Comparison of ENCODE assay signal across 7 cellular contexts in the genomic region with DNA sequence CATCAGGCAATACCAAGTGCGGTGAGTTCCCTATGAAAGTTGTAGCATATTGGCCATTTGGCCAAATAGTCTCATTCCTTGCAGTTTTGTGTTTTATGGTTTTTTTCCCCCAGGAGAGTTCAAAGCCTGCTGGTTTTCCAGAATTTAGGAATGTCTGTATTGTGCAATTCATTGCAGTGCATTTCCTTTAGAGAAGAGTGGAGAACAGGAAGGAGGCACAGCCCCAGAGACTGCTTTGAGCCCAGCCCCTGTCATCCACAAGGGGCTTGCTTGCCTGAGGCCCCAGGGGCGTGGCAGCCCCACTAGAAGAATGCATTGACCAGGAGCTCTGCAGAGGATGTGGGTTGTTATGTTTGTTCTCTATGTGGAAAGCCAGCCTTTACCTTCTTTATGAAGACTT.
DNase-seq lines count a peak whose midpoint lies in the region; ATAC-seq, FAIRE-seq and TF ChIP-seq lines count a peak whose summit lies in the region.
"Not testable (repeated sequence)": the region's sequence is repeated elsewhere in the genome, so short reads cannot be mapped to it uniquely, and the experiment has no call there.

No MANE protein-coding gene starts in this region.

- H3K4me2 ChIP-seq in SK-N-SH, result peak overlapping the region; percentile 21
- H3K4me2 ChIP-seq in HepG2 (ENCODE audit: low read depth, low read length), result peak overlapping the region; percentile 15; the same call in 1 of the 2 replicates

- TF ChIP-seq POLR2A in breast epithelium (IDR thresholded peaks at IDR 0.05); HepG2 (IDR thresholded peaks at IDR 0.05; ENCODE audit: insufficient read depth in 1 of 2, low read depth in 2 of 2, low read length in 2 of 2); gastrocnemius medialis (IDR thresholded peaks at IDR 0.05): not testable (repeated sequence)

- WGBS in SK-N-SH (ENCODE audit: low lambda C conversion rate), result 88% methylated on average over 1 of the region's 2 CpGs
- WGBS in HepG2 (ENCODE audit: low lambda C conversion rate), result 34% methylated on average over 2 of the region's 2 CpGs

- in situ Hi-C loops in HepG2 (cut with HindIII; ENCODE audit: extremely low pct_ligation_motif_present, low pct_unique_long_range_greater_than_20kb), result loop anchor here (25.0 kb wide), 1 partner anchor 166 kb away; no protein-coding TSS in a partner anchor
- in situ Hi-C loops in gastrocnemius medialis (cut with MboI; ENCODE audit: low sequenced_read_pairs in 4 of 4), result not testable (repeated sequence)

- DNase-seq in ELR (ENCODE audit: low read depth), result peak; percentile 75
- not testable (repeated sequence) for DNase-seq in SK-N-SH; breast epithelium (ENCODE audit: low spot score in 2 of 2); gastrocnemius medialis
- peak; percentile 84 for DNase-seq in fibroblast of villous mesenchyme (ENCODE audit: low read depth)
- peak; percentile 84 for DNase-seq in HepG2 (ENCODE audit: low spot score)

- peak; percentile 18 for FAIRE-seq in HepG2 (lab: Jason Lieb, UNC)

- not testable (repeated sequence) for H3K27me3 ChIP-seq in SK-N-SH (ENCODE audit: insufficient read depth); breast epithelium; HepG2 (ENCODE audit: control insufficient read depth in 1 of 2, insufficient read depth in 2 of 2, low read length in 2 of 2); gastrocnemius medialis

- not testable (repeated sequence) for H4K20me1 ChIP-seq in SK-N-SH (ENCODE audit: insufficient read depth); HepG2 (ENCODE audit: insufficient read depth, low read length)

- H3K9ac ChIP-seq in SK-N-SH, result peak overlapping the region; percentile 38; the same call in 1 of the 2 replicates
- not testable (repeated sequence) for H3K9ac ChIP-seq in HepG2 (ENCODE audit: insufficient read depth, low read depth, low read length)

- TF ChIP-seq CTCF in SK-N-SH (IDR thresholded peaks at IDR 0.05); breast epithelium (IDR thresholded peaks at IDR 0.05); fibroblast of villous mesenchyme (IDR thresholded peaks at IDR 0.05; ENCODE audit: insufficient read depth, low read depth, low read length); HepG2 (CRISPR knock-in tag; IDR thresholded peaks at IDR 0.05); gastrocnemius medialis (IDR thresholded peaks at IDR 0.05 in 4 of 5, conservative IDR thresholded peaks at IDR 0.05 in 1 of 5): not testable (repeated sequence)

- CTCF ChIA-PET in SK-N-SH (lab: Yijun Ruan, JAX); HepG2 (lab: Yijun Ruan, JAX; ENCODE audit: low intra/inter-chr PET ratio, low total read pairs): not testable (repeated sequence)

- ATAC-seq in HepG2 (peak; percentile 60), gastrocnemius medialis (peak; percentile 22 to 33)

- H3K27ac ChIP-seq in SK-N-SH (ENCODE audit: low read depth in 2 of 2, low read length in 1 of 2) (peak overlapping the region; percentile 68 to 83; a peak in 3 of 4 replicates), breast epithelium (peak overlapping the region; percentile 63 to 79), HepG2 (ENCODE audit: extremely low read length, insufficient read depth, low read length) (peak overlapping the region; percentile 51), gastrocnemius medialis (peak overlapping the region in 3 of 4 donors; percentile 24 to 44 (median 42))

- not testable (repeated sequence) for H3K4me3 ChIP-seq in SK-N-SH (ENCODE audit: low read depth in 2 of 2, low read length in 1 of 2); breast epithelium; fibroblast of villous mesenchyme (ENCODE audit: low read depth, low read length); HepG2 (replicated peaks in 1 of 3; ENCODE audit: insufficient read depth in 1 of 3, low read depth in 2 of 3, low read length in 3 of 3); gastrocnemius medialis

- H3K9me3 ChIP-seq in SK-N-SH; breast epithelium; HepG2 (ENCODE audit: low read length); gastrocnemius medialis: not testable (repeated sequence)

- POLR2A ChIA-PET in SK-N-SH (lab: Yijun Ruan, JAX); HepG2 (lab: Yijun Ruan, JAX): not testable (repeated sequence)

- not testable (repeated sequence) for H3K9me2 ChIP-seq in SK-N-SH

- peaks cover 11% of the 10 kb centered on the region for H3K79me2 ChIP-seq in SK-N-SH (ENCODE audit: insufficient read depth)
- H3K79me2 ChIP-seq in HepG2 (ENCODE audit: insufficient read depth, low read length), result peaks cover 19% of the 10 kb centered on the region

- H3F3A ChIP-seq in SK-N-SH (replicated peaks; ENCODE audit: insufficient read depth), result not testable (repeated sequence)

- intact Hi-C loops in breast epithelium (cut with DNase I; ENCODE audit: low total_unique reads); HepG2 (cut with micrococcal nuclease; ENCODE audit: unreplicated experiment); gastrocnemius medialis (cut with DNase I; ENCODE audit: low total_unique reads): not testable (repeated sequence)

- TF ChIP-seq EP300 in Ishikawa (IDR thresholded peaks at IDR 0.05; ENCODE audit: borderline replicate concordance); SK-N-SH (IDR thresholded peaks at IDR 0.05; ENCODE audit: borderline replicate concordance in 1 of 2, low read depth in 1 of 2, low read length in 1 of 2): not testable (repeated sequence)
- TF ChIP-seq EP300 in HepG2 (IDR thresholded peaks at IDR 0.05; ENCODE audit: low read depth in 2 of 2, low read length in 2 of 2) (0 out of 4 replicates have a peak, but pooled peaks of 1 of the 2 experiments have one; percentile 27), HepG2 (CRISPR knock-in tag; IDR thresholded peaks at IDR 0.05; ENCODE audit: borderline replicate concordance) (peak; percentile 19; the same call in 1 of the 2 replicates)

- H3K4me1 ChIP-seq in SK-N-SH (ENCODE audit: control insufficient read depth in 1 of 2, insufficient read depth in 2 of 2, low read depth in 1 of 2, low read length in 1 of 2) (peaks cover 0 to 16% of the 10 kb centered on the region in 2 experiments; a peak in 2 of 4 replicates), HepG2 (ENCODE audit: insufficient read depth, low read length) (peaks cover 36% of the 10 kb centered on the region)
- H3K4me1 ChIP-seq in breast epithelium, gastrocnemius medialis: not testable (repeated sequence)

- BruUV-seq in HepG2 (replicated peaks; lab: Mats Ljungman, UMichigan), result not testable (repeated sequence)

- TF ChIP-seq RAD21 in Ishikawa (IDR thresholded peaks at IDR 0.05; ENCODE audit: low read depth); SK-N-SH (IDR thresholded peaks at IDR 0.05; ENCODE audit: low read length); HepG2 (CRISPR knock-in tag; IDR thresholded peaks at IDR 0.05): not testable (repeated sequence)

- H2AFZ ChIP-seq in SK-N-SH (ENCODE audit: low read depth); HepG2 (ENCODE audit: low read length): not testable (repeated sequence)

- H3K36me3 ChIP-seq in SK-N-SH (replicated peaks in 1 of 2; ENCODE audit: control insufficient read depth in 1 of 2, insufficient read depth in 2 of 2, low read length in 1 of 2); breast epithelium; HepG2 (replicated peaks in 1 of 2; ENCODE audit: control insufficient read depth in 1 of 2, insufficient read depth in 2 of 2, low read length in 2 of 2); gastrocnemius medialis: not testable (repeated sequence)

TF ChIP-seq in Ishikawa, 13 proteins besides CTCF, POLR2A, EP300 and RAD21:
- TF ChIP-seq CEBPB (IDR thresholded peaks at IDR 0.05), result peak; percentile 56; the same call in 1 of the 2 replicates
TF ChIP-seq in Ishikawa: peak in this region for 1; not testable (repeated sequence) for 12.

TF ChIP-seq in HepG2, 621 proteins besides CTCF, POLR2A, EP300 and RAD21 (continues in another document):
- TF ChIP-seq FOSL2 (CRISPR knock-in tag; IDR thresholded peaks at IDR 0.05), result peak; percentile 82
- TF ChIP-seq TEAD3 (CRISPR knock-in tag; optimal IDR thresholded peaks at IDR 0.05; ENCODE audit: borderline replicate concordance), result peak; percentile 33
- peak; percentile 49; the same call in 1 of the 2 replicates for TF ChIP-seq IRF2 (CRISPR knock-in tag; IDR thresholded peaks at IDR 0.05)
- TF ChIP-seq, protein P1, sequence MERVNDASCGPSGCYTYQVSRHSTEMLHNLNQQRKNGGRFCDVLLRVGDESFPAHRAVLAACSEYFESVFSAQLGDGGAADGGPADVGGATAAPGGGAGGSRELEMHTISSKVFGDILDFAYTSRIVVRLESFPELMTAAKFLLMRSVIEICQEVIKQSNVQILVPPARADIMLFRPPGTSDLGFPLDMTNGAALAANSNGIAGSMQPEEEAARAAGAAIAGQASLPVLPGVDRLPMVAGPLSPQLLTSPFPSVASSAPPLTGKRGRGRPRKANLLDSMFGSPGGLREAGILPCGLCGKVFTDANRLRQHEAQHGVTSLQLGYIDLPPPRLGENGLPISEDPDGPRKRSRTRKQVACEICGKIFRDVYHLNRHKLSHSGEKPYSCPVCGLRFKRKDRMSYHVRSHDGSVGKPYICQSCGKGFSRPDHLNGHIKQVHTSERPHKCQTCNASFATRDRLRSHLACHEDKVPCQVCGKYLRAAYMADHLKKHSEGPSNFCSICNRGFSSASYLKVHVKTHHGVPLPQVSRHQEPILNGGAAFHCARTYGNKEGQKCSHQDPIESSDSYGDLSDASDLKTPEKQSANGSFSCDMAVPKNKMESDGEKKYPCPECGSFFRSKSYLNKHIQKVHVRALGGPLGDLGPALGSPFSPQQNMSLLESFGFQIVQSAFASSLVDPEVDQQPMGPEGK (CRISPR knock-in tag; IDR thresholded peaks at IDR 0.05), result peak; percentile 69
- TF ChIP-seq MED1 (CRISPR knock-in tag; IDR thresholded peaks at IDR 0.05), result peak; percentile 74
- peak; percentile 67 for TF ChIP-seq GATAD2A (CRISPR knock-in tag; IDR thresholded peaks at IDR 0.05)
- 0 out of 2 replicates have a peak, but pooled peaks have one; percentile 7 for TF ChIP-seq FOSL1 (CRISPR knock-in tag; IDR thresholded peaks at IDR 0.05; ENCODE audit: borderline replicate concordance)
- TF ChIP-seq ISL2 (CRISPR knock-in tag; IDR thresholded peaks at IDR 0.05), result 0 out of 2 replicates have a peak, but pooled peaks have one; percentile 30
- peak; percentile 44; the same call in 1 of the 2 replicates for TF ChIP-seq SOX5 (CRISPR knock-in tag; IDR thresholded peaks at IDR 0.05; ENCODE audit: borderline replicate concordance)
- peak; percentile 83 for TF ChIP-seq ELF3 (CRISPR knock-in tag; IDR thresholded peaks at IDR 0.05)
